In the genomic region with DNA sequence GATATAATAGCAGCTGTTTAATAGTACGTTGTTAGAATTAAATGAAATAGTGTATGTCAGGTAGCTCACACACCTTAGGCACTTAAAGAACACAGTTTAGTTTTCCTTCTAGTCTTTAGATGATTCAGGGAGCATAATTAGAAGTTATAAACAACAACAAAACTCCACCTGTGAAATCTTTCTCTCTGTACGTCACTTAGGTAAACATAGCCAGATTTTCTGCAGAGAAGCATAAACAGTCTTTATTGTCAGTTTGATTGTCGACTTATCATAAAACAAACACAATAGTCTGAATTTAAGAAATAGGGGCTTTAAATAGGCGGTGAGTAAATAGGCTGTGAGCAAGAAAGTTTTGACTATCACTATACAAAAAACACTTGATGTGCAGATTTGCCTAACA, we compare ENCODE assay signal across 23 cellular contexts.
"Had no signal": no experiment of that assay in that cellular context is flagged by ENCODE, and none has a peak within 500 bp of the region (broad histone marks: within the 10 kb centered on the region; RNA-seq: fewer than 3 reads in every experiment).

No MANE protein-coding gene starts in this region.

- H3K36me3 ChIP-seq: esophagus squamous epithelium, gastrocnemius medialis, heart right ventricle, left lung, lower lobe of right lung had no signal

- H3K36me3 Mint-ChIP-seq: naive thymus-derived CD4-positive, alpha-beta T cell had no signal

- H3K27me3 ChIP-seq: gastrocnemius medialis had no signal

- ATAC-seq: esophagus mucosa; gastrocnemius medialis; heart right ventricle; left cardiac atrium; left lung; left ventricle myocardium superior; lower lobe of right lung; naive thymus-derived CD4-positive, alpha-beta T cell had no signal

- DNase-seq: dermis blood vessel endothelial cell; dorsolateral prefrontal cortex; effector CD4-positive, alpha-beta T cell; effector memory CD4-positive, alpha-beta T cell; erythroblast; esophagus squamous epithelium; foreskin fibroblast; foreskin melanocyte; gastrocnemius medialis; glutamatergic neuron; head of caudate nucleus; heart right ventricle; hippocampal formation; left cardiac atrium; left lung; left ventricle myocardium superior; lower lobe of right lung; mesenchymal stem cell; naive thymus-derived CD4-positive, alpha-beta T cell had no signal

- H3K4me1 ChIP-seq: esophagus squamous epithelium, gastrocnemius medialis, heart right ventricle, left lung, lower lobe of right lung had no signal

- H3K4me3 Mint-ChIP-seq: mesothelial cell of epicardium; naive thymus-derived CD4-positive, alpha-beta T cell had no signal

- H3K27ac Mint-ChIP-seq: mesothelial cell of epicardium; naive thymus-derived CD4-positive, alpha-beta T cell had no signal

- H3K4me1 Mint-ChIP-seq: naive thymus-derived CD4-positive, alpha-beta T cell had no signal

- H3K9me3 ChIP-seq: esophagus squamous epithelium, gastrocnemius medialis, heart right ventricle, left lung, lower lobe of right lung had no signal

- H3K27ac ChIP-seq: coronary artery, dorsolateral prefrontal cortex, epithelial cell of prostate, esophagus squamous epithelium, gastrocnemius medialis, heart right ventricle, left lung, lower lobe of right lung had no signal

- H3K4me3 ChIP-seq: coronary artery, dorsolateral prefrontal cortex, esophagus squamous epithelium, gastrocnemius medialis, heart right ventricle, left lung, lower lobe of right lung had no signal
